8 cellular contexts compared by ENCODE assay signal in the genomic region with DNA sequence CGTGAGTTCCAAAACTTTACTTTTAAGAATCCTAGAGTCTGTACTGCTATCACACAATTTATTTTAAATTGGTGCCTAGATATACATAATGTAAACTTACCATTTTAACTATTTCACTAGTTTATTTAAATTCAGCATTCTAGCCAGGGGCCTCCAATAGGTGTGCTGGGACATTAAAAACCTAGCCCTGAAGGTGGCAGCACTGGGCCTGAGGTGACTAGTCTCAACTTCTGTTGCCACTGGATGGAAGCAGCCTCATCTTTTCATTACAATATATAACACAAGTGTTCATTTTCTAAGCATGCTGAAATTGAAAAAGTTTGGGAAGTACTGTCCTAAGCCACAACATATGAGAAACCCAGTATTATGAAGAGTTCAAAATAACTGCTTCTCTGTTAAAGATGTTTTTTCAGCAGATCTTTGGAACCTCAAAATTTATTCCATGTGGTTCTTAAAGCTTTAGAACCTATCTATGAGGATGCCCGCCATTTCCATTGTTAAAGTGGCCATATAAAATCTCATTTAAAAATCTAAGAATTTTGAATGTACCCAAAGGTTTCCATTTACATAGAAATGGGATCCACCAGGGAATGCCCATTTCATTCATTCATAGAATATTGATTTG. TPM values are rescaled to one million over a fixed set of nuclear protein-coding genes. Genes with fewer than 3 reads are reported as not detected.
DNase-seq lines count a peak whose midpoint lies in the region; ATAC-seq and TF ChIP-seq lines count a peak whose summit lies in the region.

No MANE protein-coding gene starts in this region.

- H3K36me3 Mint-ChIP-seq in activated CD8-positive, alpha-beta T cell treated with anti-CD3 and anti-CD28 coated beads for 36 hours (ENCODE audit: low read depth) = peaks cover 15% of the 10 kb centered on the region
- H3K36me3 Mint-ChIP-seq in effector memory CD8-positive, alpha-beta T cell (ENCODE audit: insufficient read depth) = peaks cover 8% of the 10 kb centered on the region

- intact Hi-C loops in Right ventricle myocardium superior (cut with DNase I) (loop anchor here (5.0 kb wide), 1 partner anchor 52 kb away; no protein-coding TSS in a partner anchor), Right ventricle myocardium inferior (cut with DNase I) (no loop called here)
- intact Hi-C loops in activated CD8-positive, alpha-beta T cell treated with anti-CD3 and anti-CD28 coated beads for 36 hours (cut with micrococcal nuclease) = no loop called here

- no peak overlapping the region for H3K27ac Mint-ChIP-seq in activated CD8-positive, alpha-beta T cell treated with anti-CD3 and anti-CD28 coated beads for 36 hours
- H3K27ac Mint-ChIP-seq in effector memory CD8-positive, alpha-beta T cell = no peak overlapping the region

- ATAC-seq in Right ventricle myocardium superior (ENCODE audit: poor library complexity) (no peak), Right ventricle myocardium inferior (no peak), HG03432 (IDR thresholded peaks at IDR 0.05; ENCODE audit: unreplicated experiment) (peak; percentile 33)
- peak; percentile 59 for ATAC-seq in activated CD8-positive, alpha-beta T cell treated with anti-CD3 and anti-CD28 coated beads for 36 hours
- peak; percentile 42 for ATAC-seq in effector memory CD8-positive, alpha-beta T cell (replicated peaks)

- CTCF ChIA-PET in activated CD8-positive, alpha-beta T cell treated with anti-CD3 and anti-CD28 coated beads for 36 hours (lab: Charles Lee) = interaction anchor here (0.6 to 3.1 kb wide), 21 partner anchors 8 to 483 kb away, joined by 3 to 19 read pairs (median 4); no protein-coding TSS in a partner anchor

- peaks cover 7% of the 10 kb centered on the region for H3K27me3 Mint-ChIP-seq in activated CD8-positive, alpha-beta T cell treated with anti-CD3 and anti-CD28 coated beads for 36 hours
- H3K27me3 Mint-ChIP-seq in effector memory CD8-positive, alpha-beta T cell = no peaks in the 10 kb centered on the region

- TF ChIP-seq CTCF in activated CD8-positive, alpha-beta T cell treated with anti-CD3 and anti-CD28 coated beads for 36 hours (IDR thresholded peaks at IDR 0.05) = peak; percentile 76

- peak; percentile 70 for DNase-seq in Right ventricle myocardium superior
- no peak for DNase-seq in Right ventricle myocardium inferior (ENCODE audit: missing footprints)
- peak; percentile 23 to 75 for DNase-seq in NCI-H526 (lab: John Stamatoyannopoulos, UW)
- peak; percentile 93 for DNase-seq in activated CD8-positive, alpha-beta T cell treated with anti-CD3 and anti-CD28 coated beads for 36 hours
- DNase-seq in effector memory CD8-positive, alpha-beta T cell = peak; percentile 74 to 80 (median 77)
- peak; percentile 61 for DNase-seq in middle frontal gyrus (ENCODE audit: extremely low spot score, low spot score)
- peak; percentile 48 to 72 for DNase-seq in stimulated activated CD8-positive, alpha-beta memory T cell treated with anti-CD3 and anti-CD28 coated beads, Interleukin-4, amount 100 ng/mL, for 4 hours (ENCODE audit: low read depth in 2 of 2, low spot score in 1 of 2)

- POLR2A ChIA-PET in activated CD8-positive, alpha-beta T cell treated with anti-CD3 and anti-CD28 coated beads for 36 hours (lab: Charles Lee) = interaction anchor here (0.7 kb wide), 1 partner anchor 73 kb away, joined by 5 read pairs; no protein-coding TSS in a partner anchor

- H3K4me1 Mint-ChIP-seq in activated CD8-positive, alpha-beta T cell treated with anti-CD3 and anti-CD28 coated beads for 36 hours (ENCODE audit: low read depth) = peaks cover 12% of the 10 kb centered on the region
- peaks cover 11 to 12% of the 10 kb centered on the region in 2 donors for H3K4me1 Mint-ChIP-seq in effector memory CD8-positive, alpha-beta T cell (ENCODE audit: low read depth in 2 of 2)

- H3K4me3 Mint-ChIP-seq in activated CD8-positive, alpha-beta T cell treated with anti-CD3 and anti-CD28 coated beads for 36 hours = no peak overlapping the region
- no peak overlapping the region for H3K4me3 Mint-ChIP-seq in effector memory CD8-positive, alpha-beta T cell

- no peaks in the 10 kb centered on the region for H3K9me3 Mint-ChIP-seq in activated CD8-positive, alpha-beta T cell treated with anti-CD3 and anti-CD28 coated beads for 36 hours
- no peaks in the 10 kb centered on the region for H3K9me3 Mint-ChIP-seq in effector memory CD8-positive, alpha-beta T cell

RNA-seq across cellular contexts. Expression of gene RBBP8, which starts 2.9 kb away (rescaled TPM):
- total RNA-seq in Right ventricle myocardium superior (4.5 TPM), Right ventricle myocardium inferior (5.1 TPM)
- total RNA-seq in activated CD8-positive, alpha-beta T cell treated with anti-CD3 and anti-CD28 coated beads for 36 hours = 10 to 100 TPM; 70.9 to 81.9 TPM

Comparison
In these comparisons a context has a peak if more than half of its experiments do, and no peak if none do; other contexts are left out.
1. ATAC-seq: peak in HG03432 (single experiment), activated CD8-positive, alpha-beta T cell treated with anti-CD3 and anti-CD28 coated beads for 36 hours (single experiment) and effector memory CD8-positive, alpha-beta T cell (single experiment); none in Right ventricle myocardium superior (single experiment) and Right ventricle myocardium inferior (single experiment).
2. RNA of gene RBBP8, which starts 2.9 kb away (total RNA-seq): 70.9 to 81.9 TPM in activated CD8-positive, alpha-beta T cell treated with anti-CD3 and anti-CD28 coated beads for 36 hours; 5.1 TPM in Right ventricle myocardium inferior (single experiment) and 4.5 TPM in Right ventricle myocardium superior (single experiment); every median in the first group is over 10 times any median in the second.